ENCODE assay signal across 8 cellular contexts in genomic region chr7:47100815-47101435, GRCh38.
DNase-seq lines count a peak whose midpoint lies in the region; ATAC-seq and TF ChIP-seq lines count a peak whose summit lies in the region.
"Had no signal": no experiment of that assay in that cellular context is flagged by ENCODE, and none has a peak within 500 bp of the region (broad histone marks: within the 10 kb centered on the region; RNA-seq: fewer than 3 reads in every experiment).

No MANE protein-coding gene starts in this region.

- peak; percentile 86 to 96 (median 94) for ATAC-seq in right lobe of liver
- no peak for ATAC-seq in activated naive CD4-positive, alpha-beta T cell treated with anti-CD3 and anti-CD28 coated beads, Interleukin-2, amount 50 U/mL, for 72 hours

- intact Hi-C loops in right lobe of liver (cut with DNase I) = no loop called here
- intact Hi-C loops in vagina (cut with DNase I) = no loop called here
- intact Hi-C loops in dorsolateral prefrontal cortex (cut with DNase I) = no loop called here

- DNase-seq in NAMALWA (ENCODE audit: low spot score) (peak; percentile 71), astrocyte of the cerebellum (ENCODE audit: low read depth) (peak; percentile 3), right lobe of liver (peak; percentile 66 to 72 (median 68)), vagina (ENCODE audit: extremely low spot score in 2 of 2) (no peak), dorsolateral prefrontal cortex (no peak)
- no peak for DNase-seq in activated naive CD4-positive, alpha-beta T cell treated with anti-CD3 and anti-CD28 coated beads, Interleukin-2, amount 50 U/mL, for 72 hours (ENCODE audit: low spot score in 2 of 2)
- DNase-seq: activated B cell treated with CpG ODN at 0.5 μM for 24 hours had no signal

- peaks cover 0 to 4% of the 10 kb centered on the region in 2 donors for H3K9me3 Mint-ChIP-seq in activated naive CD4-positive, alpha-beta T cell treated with anti-CD3 and anti-CD28 coated beads, Interleukin-2, amount 50 U/mL, for 72 hours
- H3K9me3 Mint-ChIP-seq: activated B cell treated with CpG ODN at 0.5 μM for 24 hours had no signal

- TF ChIP-seq CTCF in GM12873 (IDR thresholded peaks at IDR 0.05; ENCODE audit: insufficient read depth, low read depth, low read length, missing control alignments) = peak; percentile 57
- TF ChIP-seq CTCF in astrocyte of the cerebellum (IDR thresholded peaks at IDR 0.05; ENCODE audit: low read depth, low read length, missing control alignments) = peak; percentile 56
- TF ChIP-seq CTCF in right lobe of liver (IDR thresholded peaks at IDR 0.05) = peak; percentile 52 to 67 (median 58)
- peak in 1 of 3 experiments; percentile 16 for TF ChIP-seq CTCF in vagina (IDR thresholded peaks at IDR 0.05)
- TF ChIP-seq CTCF in dorsolateral prefrontal cortex (IDR thresholded peaks at IDR 0.05 in 54 of 56, conservative IDR thresholded peaks at IDR 0.05 in 2 of 56; ENCODE audit: low read depth in 1 of 56, partially characterized antibody in 56 of 56) = peak in 11 of 56 donors; percentile 9 to 23 (median 16)

- 31% methylated on average over 4 of the region's 5 CpGs for WGBS in right lobe of liver (ENCODE audit: insufficient coverage, low coverage, low lambda C conversion rate, missing lambda C conversion rate)

- no peaks in the 10 kb centered on the region for H3K9me3 ChIP-seq in right lobe of liver
- H3K9me3 ChIP-seq in vagina = no peaks in the 10 kb centered on the region

- H3K4me1 ChIP-seq in right lobe of liver (no peaks in the 10 kb centered on the region), vagina (no peaks in the 10 kb centered on the region)

- H3K4me3 ChIP-seq in astrocyte of the cerebellum (ENCODE audit: low read depth, low read length) = no peak overlapping the region
- peak overlapping the region in 1 of 3 donors; percentile 15 for H3K4me3 ChIP-seq in right lobe of liver
- no peak overlapping the region for H3K4me3 ChIP-seq in vagina
- no peak overlapping the region for H3K4me3 ChIP-seq in dorsolateral prefrontal cortex

- H3K27ac ChIP-seq in right lobe of liver (no peak overlapping the region), vagina (no peak overlapping the region), dorsolateral prefrontal cortex (no peak overlapping the region)

- H3K27ac Mint-ChIP-seq in activated naive CD4-positive, alpha-beta T cell treated with anti-CD3 and anti-CD28 coated beads, Interleukin-2, amount 50 U/mL, for 72 hours = no peak overlapping the region
- H3K27ac Mint-ChIP-seq: activated B cell treated with CpG ODN at 0.5 μM for 24 hours had no signal

- no peak for TF ChIP-seq POLR2A in right lobe of liver (IDR thresholded peaks at IDR 0.05)
- TF ChIP-seq POLR2A in vagina (IDR thresholded peaks at IDR 0.05) = no peak

- H3K36me3 Mint-ChIP-seq in activated naive CD4-positive, alpha-beta T cell treated with anti-CD3 and anti-CD28 coated beads, Interleukin-2, amount 50 U/mL, for 72 hours = no peaks in the 10 kb centered on the region

- in situ Hi-C loops in astrocyte of the cerebellum (cut with HindIII; ENCODE audit: low sequenced_read_pairs) = no loop called here

- H3K36me3 ChIP-seq in right lobe of liver (no peaks in the 10 kb centered on the region), vagina (no peaks in the 10 kb centered on the region)

- H3K27me3 ChIP-seq in right lobe of liver (no peaks in the 10 kb centered on the region), vagina (no peaks in the 10 kb centered on the region), dorsolateral prefrontal cortex (no peaks in the 10 kb centered on the region)

Comparison
In these comparisons a context has a peak if more than half of its experiments do, and no peak if none do; other contexts are left out.
1. DNase-seq: peak in NAMALWA (single experiment), astrocyte of the cerebellum (single experiment) and right lobe of liver (3 of 3); none in vagina (0 of 2), activated naive CD4-positive, alpha-beta T cell treated with anti-CD3 and anti-CD28 coated beads, Interleukin-2, amount 50 U/mL, for 72 hours (0 of 2) and dorsolateral prefrontal cortex (0 of 10).
2. ATAC-seq: peak in right lobe of liver (4 of 4); none in activated naive CD4-positive, alpha-beta T cell treated with anti-CD3 and anti-CD28 coated beads, Interleukin-2, amount 50 U/mL, for 72 hours (0 of 2).